In the genomic region with DNA sequence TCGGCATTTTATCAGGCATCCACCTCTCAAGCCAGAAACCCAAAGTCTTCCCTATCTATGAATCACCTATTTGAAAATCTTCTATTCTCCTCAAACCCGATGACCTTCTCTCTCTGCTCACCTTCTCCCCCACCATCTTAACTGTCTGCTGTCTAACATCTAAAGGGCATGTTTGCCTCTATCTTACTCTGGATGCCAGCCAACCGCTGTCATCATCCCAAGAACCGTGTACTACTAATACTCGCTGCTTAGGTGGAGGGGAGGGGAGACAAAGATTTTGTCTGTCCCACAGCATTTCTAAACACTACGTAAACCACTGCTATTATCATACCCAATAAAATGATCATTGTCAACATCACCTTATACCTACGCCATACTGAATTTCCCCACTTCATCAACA, we compare ENCODE assay signal across 15 cellular contexts.
"Had no signal": no experiment of that assay in that cellular context is flagged by ENCODE, and none has a peak within 500 bp of the region (broad histone marks: within the 10 kb centered on the region; RNA-seq: fewer than 3 reads in every experiment).

No MANE protein-coding gene starts in this region.

- H3K9me3 Mint-ChIP-seq: naive thymus-derived CD8-positive, alpha-beta T cell; neural crest cell; type B pancreatic cell had no signal

- H3K4me1 Mint-ChIP-seq: neural crest cell had no signal

- H3K4me3 Mint-ChIP-seq: naive thymus-derived CD8-positive, alpha-beta T cell; neural crest cell; type B pancreatic cell had no signal

- H3K27ac Mint-ChIP-seq: type B pancreatic cell had no signal

- H3K27me3 Mint-ChIP-seq: naive thymus-derived CD8-positive, alpha-beta T cell; type B pancreatic cell had no signal

- DNase-seq: colonic mucosa; dermis blood vessel endothelial cell; erythroblast; foreskin melanocyte; head of caudate nucleus; kidney; left cardiac atrium; mucosa of descending colon; naive thymus-derived CD8-positive, alpha-beta T cell; posterior cingulate gyrus; stimulated activated CD4-positive, alpha-beta T cell treated with anti-CD3 and anti-CD28 coated beads, Interleukin-2, amount 100 ng/mL, for 48 hours; stimulated activated naive CD4-positive, alpha-beta T cell treated with Interleukin-2 at 50 U/mL for 16 hours; thyroid gland had no signal

- ATAC-seq: mucosa of descending colon; naive thymus-derived CD8-positive, alpha-beta T cell had no signal
